Comparison of ENCODE assay signal across 8 cellular contexts in the genomic region with DNA sequence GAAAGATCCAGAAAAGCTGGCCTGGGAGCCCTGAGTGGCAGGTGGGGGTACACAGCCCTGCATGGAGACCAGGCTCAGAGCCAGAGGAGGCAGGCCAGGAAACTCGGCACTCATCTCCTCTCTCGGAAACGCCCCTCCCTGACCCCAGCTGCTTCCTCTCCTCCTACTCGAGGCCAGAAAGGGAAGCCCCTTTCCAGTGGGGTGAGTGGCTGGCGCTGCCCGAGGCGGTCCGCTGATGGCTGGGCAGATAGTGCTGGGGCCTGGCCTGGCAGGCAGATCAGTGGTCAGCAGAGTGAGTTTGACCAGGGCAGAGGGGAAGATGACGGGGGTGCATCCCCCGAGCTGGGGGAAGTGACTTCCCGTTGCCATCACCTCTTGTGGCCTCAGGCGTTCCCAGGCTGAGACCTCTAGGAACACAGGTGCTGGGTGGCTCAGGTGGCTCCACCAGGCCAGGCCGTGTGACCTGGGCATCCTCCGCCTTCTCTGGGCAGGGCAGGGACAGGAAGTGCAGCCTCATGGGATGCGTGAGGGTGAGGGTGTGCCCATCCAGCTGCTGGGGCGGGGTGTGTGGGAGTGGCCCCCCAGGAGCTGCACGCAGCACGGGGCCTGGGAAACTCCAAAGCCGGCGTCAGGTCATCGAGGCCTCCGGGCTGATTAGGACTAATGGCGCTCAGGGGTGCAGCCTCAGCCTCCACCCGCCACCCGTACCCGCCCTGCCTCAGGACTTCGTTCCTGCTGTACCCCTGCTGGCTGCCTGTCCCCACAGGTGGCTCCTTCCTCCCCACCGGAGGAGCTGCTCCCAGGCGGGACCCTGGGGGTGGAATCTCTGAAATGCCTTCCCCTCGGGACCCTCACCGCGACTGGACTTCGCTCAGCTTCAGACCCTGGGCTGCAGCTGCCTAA. TPM values are rescaled to one million over a fixed set of nuclear protein-coding genes. Genes with fewer than 3 reads are reported as not detected.
DNase-seq lines count a peak whose midpoint lies in the region; ATAC-seq and TF ChIP-seq lines count a peak whose summit lies in the region.

No MANE protein-coding gene starts in this region.

- RAD21 ChIA-PET in HCT116 (lab: Charles Lee; ENCODE audit: low non-redundant PET in 1 of 2, low total read pairs in 2 of 2, uncharacterized antibody in 2 of 2, unreplicated experiment in 2 of 2) = no interaction called here

- H3K27me3 ChIP-seq in HCT116 (ENCODE audit: insufficient read depth, low read length) (no peaks in the 10 kb centered on the region), lung (ENCODE audit: control insufficient read depth, insufficient read depth) (no peaks in the 10 kb centered on the region), upper lobe of left lung (no peaks in the 10 kb centered on the region)

- CTCF ChIA-PET in HCT116 (lab: Charles Lee) = no interaction called here

- H3K27ac ChIP-seq in HCT116 (ENCODE audit: low read depth, low read length) (peak overlapping the region; percentile 18; the same call in 1 of the 2 replicates), lung (ENCODE audit: low read depth in 1 of 2, low read length in 1 of 2) (peak overlapping the region; percentile 35 to 95), upper lobe of left lung (peak overlapping the region; percentile 90 to 94 (median 92))

- no peak for TF ChIP-seq RAD21 in HCT116 (IDR thresholded peaks at IDR 0.05; ENCODE audit: low read depth)

- 24 to 42% methylated on average over 31 to 33 of the region's 33 CpGs for WGBS in lung, 2 donors
- WGBS in upper lobe of left lung, 2 donors = 41 to 42% methylated on average over 8 to 32 of the region's 33 CpGs

- peak; percentile 67 for ATAC-seq in HCT116
- ATAC-seq in lung (ENCODE audit: insufficient read depth, low FRiP score) = peak; percentile 14
- ATAC-seq in upper lobe of left lung (ENCODE audit: low FRiP score in 2 of 2) = peak; percentile 44 to 45
- no peak for ATAC-seq in GM19397 (IDR thresholded peaks at IDR 0.05; ENCODE audit: unreplicated experiment)

- H4K20me1 ChIP-seq in HCT116 (ENCODE audit: insufficient read depth) = no peaks in the 10 kb centered on the region

- no peaks in the 10 kb centered on the region for H3K36me3 ChIP-seq in HCT116 (ENCODE audit: control insufficient read depth in 1 of 2, insufficient read depth in 2 of 2, low read length in 2 of 2)
- H3K36me3 ChIP-seq in lung (ENCODE audit: control insufficient read depth in 2 of 2, insufficient read depth in 2 of 2, low read length in 2 of 2) = peaks cover 0 to 2% of the 10 kb centered on the region in 2 donors
- no peaks in the 10 kb centered on the region for H3K36me3 ChIP-seq in upper lobe of left lung

- no TSS peak for BruUV-seq in HCT116 (replicated peaks; lab: Mats Ljungman, UMichigan)

- H3K4me2 ChIP-seq in HCT116 (ENCODE audit: low read length) = peak overlapping the region; percentile 37

- POLR2A ChIA-PET in HCT116 (lab: Charles Lee) = no interaction called here

- no peak for TF ChIP-seq CTCF in HCT116 (IDR thresholded peaks at IDR 0.05 in 2 of 3, conservative IDR thresholded peaks at IDR 0.05 in 1 of 3; ENCODE audit: borderline replicate concordance in 1 of 3, insufficient read depth in 1 of 3, low read depth in 2 of 3, low read length in 2 of 3)
- no peak for TF ChIP-seq CTCF in lung (IDR thresholded peaks at IDR 0.05; ENCODE audit: control extremely low read depth, extremely low read depth)
- no peak for TF ChIP-seq CTCF in upper lobe of left lung (IDR thresholded peaks at IDR 0.05)

- H3K9me3 ChIP-seq in HCT116 (ENCODE audit: control insufficient read depth in 1 of 2, insufficient read depth in 1 of 2, low read depth in 1 of 2, low read length in 2 of 2) (no peaks in the 10 kb centered on the region), lung (ENCODE audit: control insufficient read depth in 2 of 2, insufficient read depth in 1 of 2, low read length in 1 of 2) (no peaks in the 10 kb centered on the region), upper lobe of left lung (no peaks in the 10 kb centered on the region)

- no peak for DNase-seq in HCT116 (ENCODE audit: low read depth, low spot score)
- DNase-seq in astrocyte of the hippocampus (ENCODE audit: low read depth, low spot score) = peak; percentile 38
- peak; percentile 76 for DNase-seq in lung (ENCODE audit: low spot score)
- DNase-seq in upper lobe of left lung = peak; percentile 83 to 87
- no peak for DNase-seq in NCI-H146 (lab: John Stamatoyannopoulos, UW)

- peaks cover 52 to 83% of the 10 kb centered on the region in 2 experiments for H3K4me1 ChIP-seq in HCT116 (ENCODE audit: control insufficient read depth in 1 of 2, insufficient read depth in 2 of 2, low read length in 2 of 2)
- H3K4me1 ChIP-seq in lung (ENCODE audit: control insufficient read depth in 2 of 2, insufficient read depth in 2 of 2, low read length in 2 of 2) = peaks cover 20 to 76% of the 10 kb centered on the region in 2 donors
- H3K4me1 ChIP-seq in upper lobe of left lung = peaks cover 95 to 98% (median 97%) of the 10 kb centered on the region in 4 donors

- no peak overlapping the region for H2AFZ ChIP-seq in HCT116 (ENCODE audit: low read depth, low read length, poor library complexity, severe bottlenecking)

- H3K4me3 ChIP-seq in HCT116 (replicated peaks in 1 of 2; ENCODE audit: low read depth in 1 of 2, low read length in 2 of 2) (no peak overlapping the region), lung (no peak overlapping the region), upper lobe of left lung (peak overlapping the region in 3 of 4 donors; percentile 16 to 49 (median 31))

- peak in 2 of 4 donors; percentile 57 to 61 for TF ChIP-seq EP300 in upper lobe of left lung (IDR thresholded peaks at IDR 0.05)

- intact Hi-C loops in HCT116 (cut with micrococcal nuclease) = no loop called here

- 0 out of 2 replicates have a peak overlapping the region, but pooled peaks have one; percentile 22 for H3K9ac ChIP-seq in HCT116 (ENCODE audit: low read length)

- no peaks in the 10 kb centered on the region for H3K79me2 ChIP-seq in HCT116 (ENCODE audit: insufficient read depth, low read length)

- TF ChIP-seq POLR2A in GM10847 (IDR thresholded peaks at IDR 0.05; ENCODE audit: extremely low read depth, insufficient read length) (peak; percentile 27), HCT116 (IDR thresholded peaks at IDR 0.05; ENCODE audit: borderline replicate concordance, extremely low read depth, insufficient read depth, insufficient read length) (no peak), upper lobe of left lung (IDR thresholded peaks at IDR 0.05) (peak in 1 of 4 donors; percentile 60)

- H3K9me2 ChIP-seq in HCT116 (ENCODE audit: insufficient read depth) = no peaks in the 10 kb centered on the region

TF ChIP-seq in PFSK-1, 5 proteins besides CTCF, POLR2A, EP300 and RAD21:
- no peak for TF ChIP-seq SIN3A (IDR thresholded peaks at IDR 0.05; ENCODE audit: borderline replicate concordance, insufficient read depth, low read length)
- TF ChIP-seq, protein P1, sequence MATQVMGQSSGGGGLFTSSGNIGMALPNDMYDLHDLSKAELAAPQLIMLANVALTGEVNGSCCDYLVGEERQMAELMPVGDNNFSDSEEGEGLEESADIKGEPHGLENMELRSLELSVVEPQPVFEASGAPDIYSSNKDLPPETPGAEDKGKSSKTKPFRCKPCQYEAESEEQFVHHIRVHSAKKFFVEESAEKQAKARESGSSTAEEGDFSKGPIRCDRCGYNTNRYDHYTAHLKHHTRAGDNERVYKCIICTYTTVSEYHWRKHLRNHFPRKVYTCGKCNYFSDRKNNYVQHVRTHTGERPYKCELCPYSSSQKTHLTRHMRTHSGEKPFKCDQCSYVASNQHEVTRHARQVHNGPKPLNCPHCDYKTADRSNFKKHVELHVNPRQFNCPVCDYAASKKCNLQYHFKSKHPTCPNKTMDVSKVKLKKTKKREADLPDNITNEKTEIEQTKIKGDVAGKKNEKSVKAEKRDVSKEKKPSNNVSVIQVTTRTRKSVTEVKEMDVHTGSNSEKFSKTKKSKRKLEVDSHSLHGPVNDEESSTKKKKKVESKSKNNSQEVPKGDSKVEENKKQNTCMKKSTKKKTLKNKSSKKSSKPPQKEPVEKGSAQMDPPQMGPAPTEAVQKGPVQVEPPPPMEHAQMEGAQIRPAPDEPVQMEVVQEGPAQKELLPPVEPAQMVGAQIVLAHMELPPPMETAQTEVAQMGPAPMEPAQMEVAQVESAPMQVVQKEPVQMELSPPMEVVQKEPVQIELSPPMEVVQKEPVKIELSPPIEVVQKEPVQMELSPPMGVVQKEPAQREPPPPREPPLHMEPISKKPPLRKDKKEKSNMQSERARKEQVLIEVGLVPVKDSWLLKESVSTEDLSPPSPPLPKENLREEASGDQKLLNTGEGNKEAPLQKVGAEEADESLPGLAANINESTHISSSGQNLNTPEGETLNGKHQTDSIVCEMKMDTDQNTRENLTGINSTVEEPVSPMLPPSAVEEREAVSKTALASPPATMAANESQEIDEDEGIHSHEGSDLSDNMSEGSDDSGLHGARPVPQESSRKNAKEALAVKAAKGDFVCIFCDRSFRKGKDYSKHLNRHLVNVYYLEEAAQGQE (IDR thresholded peaks at IDR 0.05; ENCODE audit: insufficient read depth in 1 of 2, low read depth in 2 of 2, low read length in 2 of 2) = no peak
- no peak for TF ChIP-seq TAF1 (IDR thresholded peaks at IDR 0.05; ENCODE audit: borderline replicate concordance, insufficient read depth, low read length)
- no peak for TF ChIP-seq FOXP2 (optimal IDR thresholded peaks at IDR 0.05; ENCODE audit: borderline replicate concordance, extremely low read depth, extremely low read length, insufficient read depth)
- TF ChIP-seq POLR2AphosphoS5 (IDR thresholded peaks at IDR 0.05; ENCODE audit: low read depth, low read length) = peak; percentile 27; the same call in 1 of the 2 replicates

RNA-seq across cellular contexts. Expression of a gene that starts 5.8 kb away (rescaled TPM):
- 52.8 TPM for total RNA-seq in HCT116 (2021; ENCODE audit: unreplicated experiment)
- 21.4 and 22.2 TPM in 2 replicates for polyA plus RNA-seq in HCT116 (2012)
- polyA plus RNA-seq in PFSK-1 (2012; ENCODE audit: insufficient read length, low read depth) = 42.8 TPM
- total RNA-seq in lung = 100 to 1,000 TPM in 1 of 2 donors, 10 to 100 TPM in 1; 49.9 to 117 TPM
- 10 to 100 TPM; 62.9 to 96.7 TPM for polyA plus RNA-seq in lung
- 100 to 1,000 TPM in 3 of 6 donors, 10 to 100 TPM in 3; 59.1 to 358 (median 103) TPM for total RNA-seq in upper lobe of left lung

RNA-seq across cellular contexts. Expression of a gene that starts 42.5 kb away (rescaled TPM):
- total RNA-seq in HCT116 (2021; ENCODE audit: unreplicated experiment) = 41.0 TPM
- polyA plus RNA-seq in HCT116 (2012) = 44.4 and 46.7 TPM in 2 replicates
- polyA plus RNA-seq in PFSK-1 (2012; ENCODE audit: insufficient read length, low read depth) = 50.8 TPM
- 10 to 100 TPM; 30.6 to 46.3 TPM for total RNA-seq in lung
- 10 to 100 TPM; 41.2 to 82.8 TPM for polyA plus RNA-seq in lung
- total RNA-seq in upper lobe of left lung = 10 to 100 TPM; 39.4 to 87.1 (median 60.1) TPM

RNA-seq across cellular contexts. Expression of a gene that starts 45.0 kb away (rescaled TPM):
- total RNA-seq in HCT116 (2021; ENCODE audit: unreplicated experiment) (139 TPM), lung (100 to 1,000 TPM; 300 to 400 TPM), upper lobe of left lung (100 to 1,000 TPM; 184 to 651 (median 290) TPM)
- 99.5 and 110 TPM in 2 replicates for polyA plus RNA-seq in HCT116 (2012)
- polyA plus RNA-seq in PFSK-1 (2012; ENCODE audit: insufficient read length, low read depth) = 83.5 TPM
- 100 to 1,000 TPM; 127 to 237 TPM for polyA plus RNA-seq in lung

Comparison
In these comparisons a context has a peak if more than half of its experiments do, and no peak if none do; other contexts are left out.
1. DNase-seq: peak in astrocyte of the hippocampus (single experiment), lung (single experiment) and upper lobe of left lung (2 of 2); none in HCT116 (single experiment) and NCI-H146 (single experiment).
2. H3K27ac ChIP-seq: peak in every context shown above with its lines; median percentile 92 in upper lobe of left lung; 65 in lung; 18 in HCT116.
3. H3K4me3 ChIP-seq: peak in upper lobe of left lung (3 of 4); none in HCT116 (0 of 2) and lung (single experiment).